In the genomic region with DNA sequence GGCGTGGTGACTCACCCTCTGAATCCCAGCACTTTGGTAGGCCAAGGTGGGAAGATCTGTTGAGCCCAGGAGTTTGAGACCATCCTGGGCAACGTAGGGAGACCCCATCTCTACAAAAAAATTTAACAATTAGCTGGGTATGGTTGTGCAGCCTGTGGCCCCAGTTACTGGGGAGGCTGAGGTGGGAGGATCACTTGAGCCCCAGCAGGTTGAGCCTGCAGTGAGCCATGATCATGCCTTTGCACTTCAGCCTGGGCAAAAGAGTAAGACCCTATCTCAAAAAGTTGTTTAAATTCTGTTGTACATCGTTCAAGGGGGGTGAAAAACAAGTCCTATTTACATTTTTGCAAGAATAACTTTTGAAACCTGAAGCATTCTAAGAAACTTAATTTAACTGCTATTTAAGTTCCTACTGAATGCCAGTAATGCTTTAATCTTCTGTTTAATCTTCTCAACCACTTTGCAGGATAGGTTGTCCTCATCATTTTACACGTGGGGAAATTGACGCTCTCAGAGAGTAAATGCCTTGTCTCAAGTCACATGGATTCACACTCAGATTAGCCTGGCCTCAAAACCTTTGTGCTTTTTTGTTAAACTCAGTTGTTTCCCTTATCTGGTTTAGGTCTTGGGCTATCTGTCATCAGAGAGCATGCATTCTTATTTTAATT, we compare ENCODE assay signal across 14 cellular contexts.
"Had no signal": no experiment of that assay in that cellular context is flagged by ENCODE, and none has a peak within 500 bp of the region (broad histone marks: within the 10 kb centered on the region; RNA-seq: fewer than 3 reads in every experiment).

No MANE protein-coding gene starts in this region.

- H3K4me3 ChIP-seq: adrenal gland, cardiac muscle cell, neural progenitor cell, psoas muscle, testis, upper lobe of left lung had no signal

- H3K9me3 Mint-ChIP-seq: activated naive CD4-positive, alpha-beta T cell treated with anti-CD3 and anti-CD28 coated beads, Interleukin-2, amount 10 ng/mL, durations not matched to agents 7 days and 5 days; activated T-helper 1 cell treated with anti-CD3 and anti-CD28 coated beads, Interleukin-12 subunit alpha, Interleukin-12 subunit beta, Interleukin-2, Interleukin-4 antibody, amounts not matched to agents 30 ng/mL and 10 ng/mL and 1 ng/mL, durations not matched to agents 14 hours and 24 hours and 36 hours; effector memory CD8-positive, alpha-beta T cell; immature natural killer cell had no signal

- H3K27ac Mint-ChIP-seq: activated naive CD4-positive, alpha-beta T cell treated with anti-CD3 and anti-CD28 coated beads, Interleukin-2, amount 10 ng/mL, durations not matched to agents 7 days and 5 days; activated T-helper 1 cell treated with anti-CD3 and anti-CD28 coated beads, Interleukin-12 subunit alpha, Interleukin-12 subunit beta, Interleukin-2, Interleukin-4 antibody, amounts not matched to agents 30 ng/mL and 10 ng/mL and 1 ng/mL, durations not matched to agents 14 hours and 24 hours and 36 hours; effector memory CD8-positive, alpha-beta T cell; neural progenitor cell had no signal

- H3K27me3 ChIP-seq: adrenal gland, cardiac muscle cell, neural progenitor cell, testis, upper lobe of left lung had no signal

- H3K36me3 ChIP-seq: adrenal gland, cardiac muscle cell, neural progenitor cell, upper lobe of left lung had no signal

- DNase-seq: activated CD4-positive, alpha-beta T cell treated with anti-CD3 and anti-CD28 coated beads, Interleukin-2, amount 50 U/mL, for 4 hours; activated CD4-positive, CD25-positive, alpha-beta regulatory T cell treated with anti-CD3 and anti-CD28 coated beads, Interleukin-2, amount 50 U/mL, for 72 hours; activated naive CD4-positive, alpha-beta T cell treated with anti-CD3 and anti-CD28 coated beads, Interleukin-2, amount 10 ng/mL, durations not matched to agents 7 days and 5 days; adrenal gland; effector memory CD8-positive, alpha-beta T cell; immature natural killer cell; left ventricle myocardium superior; psoas muscle; right cardiac atrium; testis; upper lobe of left lung had no signal

- H3K9ac ChIP-seq: neural progenitor cell had no signal

- H2AFZ ChIP-seq: neural progenitor cell had no signal

- H3K4me2 ChIP-seq: neural progenitor cell had no signal

- H3K4me1 ChIP-seq: testis had no signal

- H3K27ac ChIP-seq: adrenal gland, cardiac muscle cell, neural progenitor cell, psoas muscle, testis, upper lobe of left lung had no signal

- H3K9me3 ChIP-seq: adrenal gland, psoas muscle, testis, upper lobe of left lung had no signal

- H3K4me3 Mint-ChIP-seq: activated naive CD4-positive, alpha-beta T cell treated with anti-CD3 and anti-CD28 coated beads, Interleukin-2, amount 10 ng/mL, durations not matched to agents 7 days and 5 days; activated T-helper 1 cell treated with anti-CD3 and anti-CD28 coated beads, Interleukin-12 subunit alpha, Interleukin-12 subunit beta, Interleukin-2, Interleukin-4 antibody, amounts not matched to agents 30 ng/mL and 10 ng/mL and 1 ng/mL, durations not matched to agents 14 hours and 24 hours and 36 hours; neural progenitor cell had no signal

- ATAC-seq: effector memory CD8-positive, alpha-beta T cell; left ventricle myocardium superior; psoas muscle; right cardiac atrium had no signal

- H3K27me3 Mint-ChIP-seq: activated naive CD4-positive, alpha-beta T cell treated with anti-CD3 and anti-CD28 coated beads, Interleukin-2, amount 10 ng/mL, durations not matched to agents 7 days and 5 days; effector memory CD8-positive, alpha-beta T cell had no signal

- H3K36me3 Mint-ChIP-seq: immature natural killer cell had no signal
